Comparison of ENCODE assay signal across 8 cellular contexts in the genomic region with DNA sequence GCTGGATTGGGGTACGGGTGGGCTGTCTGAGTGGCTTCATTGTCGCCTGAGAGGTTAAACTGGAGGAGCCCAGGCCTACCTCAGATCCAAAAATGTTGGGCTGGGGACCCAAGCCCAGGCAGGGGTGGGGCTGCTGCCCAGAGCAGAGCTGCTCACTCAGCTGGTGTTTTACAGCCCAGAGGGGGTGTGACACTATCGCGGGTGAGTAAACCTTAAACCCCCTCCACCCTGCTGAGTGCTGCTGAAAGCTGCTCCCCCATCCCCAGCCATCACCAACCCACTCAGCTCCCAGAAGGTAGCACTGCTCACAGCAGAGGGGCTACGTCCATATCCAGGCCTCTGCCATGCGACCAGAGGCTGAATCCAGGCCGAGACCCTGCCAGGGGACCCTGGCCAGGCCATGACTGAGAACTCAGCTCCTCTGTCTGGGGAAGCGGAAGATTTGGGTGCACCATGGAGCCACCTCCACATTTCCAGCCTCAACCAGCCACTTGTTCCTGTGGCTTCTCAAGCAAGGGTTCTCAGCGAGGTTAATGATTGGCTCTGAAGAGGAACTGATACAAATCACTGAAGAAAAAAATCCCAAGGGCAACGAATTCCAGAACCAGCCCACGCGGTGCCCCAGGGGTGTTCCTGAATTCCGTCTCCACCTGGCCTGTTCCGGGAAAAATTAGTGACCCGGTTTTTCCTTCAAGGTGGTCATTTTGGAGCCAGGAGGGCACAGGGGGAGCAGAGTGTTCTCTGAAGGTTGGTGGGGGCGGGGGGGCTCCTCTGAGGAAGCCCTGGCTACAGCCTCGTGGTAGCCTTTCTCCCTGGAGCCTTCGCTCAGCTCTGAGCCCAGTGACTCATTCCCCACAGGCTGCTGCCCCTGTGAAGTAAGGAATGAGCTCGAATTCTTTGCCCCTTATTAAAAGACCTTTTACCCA. TPM values are rescaled to one million over a fixed set of nuclear protein-coding genes. Genes with fewer than 3 reads are reported as not detected.
DNase-seq lines count a peak whose midpoint lies in the region; ATAC-seq and TF ChIP-seq lines count a peak whose summit lies in the region.

No MANE protein-coding gene starts in this region.

- H3K36me3 Mint-ChIP-seq in activated T-cell treated with anti-CD3 and anti-CD28 coated beads, Interleukin-2, amount 50 U/mL, for 24 hours (ENCODE audit: low read depth): no peaks in the 10 kb centered on the region
- no peaks in the 10 kb centered on the region for H3K36me3 Mint-ChIP-seq in IgD-negative memory B cell
- no peaks in the 10 kb centered on the region for H3K36me3 Mint-ChIP-seq in dendritic cell treated with granulocyte-macrophage colony-stimulating factor and Interleukin-4, amounts not matched to agents 40 ng/mL and 50 ng/mL, for 4 days (ENCODE audit: low read depth)
- no peaks in the 10 kb centered on the region for H3K36me3 Mint-ChIP-seq in natural killer cell

- no peaks in the 10 kb centered on the region for H3K9me3 Mint-ChIP-seq in activated T-cell treated with anti-CD3 and anti-CD28 coated beads, Interleukin-2, amount 50 U/mL, for 24 hours
- no peaks in the 10 kb centered on the region for H3K9me3 Mint-ChIP-seq in IgD-negative memory B cell
- no peaks in the 10 kb centered on the region for H3K9me3 Mint-ChIP-seq in dendritic cell treated with granulocyte-macrophage colony-stimulating factor and Interleukin-4, amounts not matched to agents 40 ng/mL and 50 ng/mL, for 4 days
- H3K9me3 Mint-ChIP-seq in natural killer cell: no peaks in the 10 kb centered on the region

- ATAC-seq in natural killer cell (peak; percentile 35 to 60 (median 45)), HG02870 (IDR thresholded peaks at IDR 0.05; ENCODE audit: unreplicated experiment) (no peak)

- DNase-seq in activated T-cell treated with anti-CD3 and anti-CD28 coated beads, Interleukin-2, amount 50 U/mL, for 24 hours: no peak
- DNase-seq in activated T-cell treated with anti-CD3 and anti-CD28 coated beads for 4 hours (no peak), natural killer cell (no peak), SHP77 (lab: John Stamatoyannopoulos, UW) (no peak), NCI-H345 (lab: John Stamatoyannopoulos, UW) (no peak)

- peaks cover 31% of the 10 kb centered on the region for H3K4me1 Mint-ChIP-seq in activated T-cell treated with anti-CD3 and anti-CD28 coated beads, Interleukin-2, amount 50 U/mL, for 24 hours (ENCODE audit: low read depth)
- H3K4me1 Mint-ChIP-seq in IgD-negative memory B cell (peaks cover 3 to 15% (median 8%) of the 10 kb centered on the region in 3 donors), natural killer cell (peaks cover 7 to 8% of the 10 kb centered on the region in 2 donors)
- peaks cover 77% of the 10 kb centered on the region for H3K4me1 Mint-ChIP-seq in dendritic cell treated with granulocyte-macrophage colony-stimulating factor and Interleukin-4, amounts not matched to agents 40 ng/mL and 50 ng/mL, for 4 days (ENCODE audit: low read depth)

- H3K27ac Mint-ChIP-seq in activated T-cell treated with anti-CD3 and anti-CD28 coated beads, Interleukin-2, amount 50 U/mL, for 24 hours: peak overlapping the region; percentile 75
- peak overlapping the region; percentile 46 to 76 (median 59) for H3K27ac Mint-ChIP-seq in IgD-negative memory B cell
- H3K27ac Mint-ChIP-seq in dendritic cell treated with granulocyte-macrophage colony-stimulating factor and Interleukin-4, amounts not matched to agents 40 ng/mL and 50 ng/mL, for 4 days: peak overlapping the region; percentile 93
- H3K27ac Mint-ChIP-seq in natural killer cell: peak overlapping the region in 1 of 2 donors; percentile 87

- no peak for TF ChIP-seq CTCF in natural killer cell (IDR thresholded peaks at IDR 0.05)

- intact Hi-C loops in dendritic cell treated with granulocyte-macrophage colony-stimulating factor and Interleukin-4, amounts not matched to agents 40 ng/mL and 50 ng/mL, for 4 days (cut with micrococcal nuclease): loop anchor here (5.0 kb wide), 1 partner anchor 34 kb away; no protein-coding TSS in a partner anchor
- intact Hi-C loops in natural killer cell (cut with micrococcal nuclease): no loop called here

- H3K4me3 Mint-ChIP-seq in activated T-cell treated with anti-CD3 and anti-CD28 coated beads, Interleukin-2, amount 50 U/mL, for 24 hours: peak overlapping the region; percentile 63
- H3K4me3 Mint-ChIP-seq in IgD-negative memory B cell (peak overlapping the region; percentile 48 to 92 (median 71)), natural killer cell (peak overlapping the region; percentile 87)
- H3K4me3 Mint-ChIP-seq in dendritic cell treated with granulocyte-macrophage colony-stimulating factor and Interleukin-4, amounts not matched to agents 40 ng/mL and 50 ng/mL, for 4 days: peak overlapping the region; percentile 23

- H3K27me3 Mint-ChIP-seq in activated T-cell treated with anti-CD3 and anti-CD28 coated beads, Interleukin-2, amount 50 U/mL, for 24 hours: no peaks in the 10 kb centered on the region
- H3K27me3 Mint-ChIP-seq in IgD-negative memory B cell: peaks cover 2% of the 10 kb centered on the region
- H3K27me3 Mint-ChIP-seq in dendritic cell treated with granulocyte-macrophage colony-stimulating factor and Interleukin-4, amounts not matched to agents 40 ng/mL and 50 ng/mL, for 4 days: peaks cover 10% of the 10 kb centered on the region
- no peaks in the 10 kb centered on the region for H3K27me3 Mint-ChIP-seq in natural killer cell (ENCODE audit: low read depth in 2 of 2)

RNA-seq across cellular contexts. Expression of gene SLC16A5, which starts 9.4 kb away (rescaled TPM):
- polyA plus RNA-seq in IgD-negative memory B cell: 3.0 TPM
- total RNA-seq in natural killer cell: 10 to 100 TPM in 1 of 3 donors, 1 to 10 TPM in 2; 6.3 to 11.2 (median 10.0) TPM

RNA-seq across cellular contexts. Expression of gene KCTD2, which starts 31.3 kb away (rescaled TPM):
- polyA plus RNA-seq in IgD-negative memory B cell: 5.7 TPM
- total RNA-seq in natural killer cell: 10 to 100 TPM; 17.4 to 27.0 (median 24.7) TPM

RNA-seq across cellular contexts. Expression of gene ARMC7, which starts 31.4 kb away (rescaled TPM):
- 4.5 TPM for polyA plus RNA-seq in IgD-negative memory B cell
- total RNA-seq in natural killer cell: 10 to 100 TPM in 2 of 3 donors, 1 to 10 TPM in 1; 9.3 to 18.6 (median 11.3) TPM

RNA-seq across cellular contexts. Expression of gene ATP5PD, which starts 31.6 kb away (rescaled TPM):
- polyA plus RNA-seq in IgD-negative memory B cell: 241 TPM
- 10 to 100 TPM; 74.7 to 96.3 (median 75.2) TPM for total RNA-seq in natural killer cell

RNA-seq across cellular contexts. Expression of gene NT5C, which starts 53.2 kb away (rescaled TPM):
- polyA plus RNA-seq in IgD-negative memory B cell: 150 TPM
- 10 to 100 TPM; 58.1 to 67.4 (median 61.2) TPM for total RNA-seq in natural killer cell

Comparison
In these comparisons a context has a peak if more than half of its experiments do, and no peak if none do; other contexts are left out.
1. H3K4me3 Mint-ChIP-seq: peak in every context shown above with its lines; median percentile 87 in natural killer cell; 71 in IgD-negative memory B cell; 63 in activated T-cell treated with anti-CD3 and anti-CD28 coated beads, Interleukin-2, amount 50 U/mL, for 24 hours; 23 in dendritic cell treated with granulocyte-macrophage colony-stimulating factor and Interleukin-4, amounts not matched to agents 40 ng/mL and 50 ng/mL, for 4 days.